ENCODE assay signal across 8 cellular contexts in genomic region chr1:87084247-87084836, GRCh38.
DNase-seq lines count a peak whose midpoint lies in the region; ATAC-seq, FAIRE-seq and TF ChIP-seq lines count a peak whose summit lies in the region.

No MANE protein-coding gene starts in this region.

- POLR2A ChIA-PET in GM10248 (lab: Yijun Ruan, JAX): no interaction called here
- POLR2A ChIA-PET in SK-N-SH (lab: Yijun Ruan, JAX): no interaction called here

- FAIRE-seq in small intestine (lab: Jason Lieb, UNC): no peak

- TF ChIP-seq CTCF in GM10248 (IDR thresholded peaks at IDR 0.05; ENCODE audit: control extremely low read depth, extremely low read depth, low read depth, missing control alignments): peak; percentile 20
- TF ChIP-seq CTCF in SK-N-SH (IDR thresholded peaks at IDR 0.05): peak; percentile 62
- peak; percentile 33 for TF ChIP-seq CTCF in fibroblast of villous mesenchyme (IDR thresholded peaks at IDR 0.05; ENCODE audit: insufficient read depth, low read depth, low read length)

- peak; percentile 54 for TF ChIP-seq RAD21 in SK-N-SH (IDR thresholded peaks at IDR 0.05; ENCODE audit: low read length)

- no peaks in the 10 kb centered on the region for H4K20me1 ChIP-seq in SK-N-SH (ENCODE audit: insufficient read depth)

- no peak for ATAC-seq in activated T-helper 17 cell treated with anti-CD3 and anti-CD28 coated beads, Interleukin-2, amount 50 U/mL, for 72 hours (replicated peaks)
- ATAC-seq in GM19023 (IDR thresholded peaks at IDR 0.05; ENCODE audit: unreplicated experiment): no peak

- H3K4me3 Mint-ChIP-seq in activated T-helper 17 cell treated with anti-CD3 and anti-CD28 coated beads, Interleukin-2, amount 50 U/mL, for 72 hours: no peak overlapping the region

- H3K9ac ChIP-seq in SK-N-SH: no peak overlapping the region

- H3F3A ChIP-seq in SK-N-SH (replicated peaks; ENCODE audit: insufficient read depth): no peaks in the 10 kb centered on the region

- H3K27me3 ChIP-seq in SK-N-SH (ENCODE audit: insufficient read depth): no peaks in the 10 kb centered on the region
- H3K27me3 ChIP-seq in small intestine (ENCODE audit: control insufficient read depth in 2 of 2, insufficient read depth in 2 of 2, low read length in 2 of 2): no peaks in the 10 kb centered on the region

- no peaks in the 10 kb centered on the region; the same call in 1 of the 2 replicates for H3K79me2 ChIP-seq in SK-N-SH (ENCODE audit: insufficient read depth)

- DNase-seq in GM10248 (ENCODE audit: extremely low spot score): peak; percentile 23
- DNase-seq in LHCN-M2 (ENCODE audit: low read depth): peak; percentile 38
- DNase-seq in SK-N-SH: peak; percentile 10
- peak; percentile 59 for DNase-seq in fibroblast of villous mesenchyme (ENCODE audit: low read depth)
- peak; percentile 39 for DNase-seq in small intestine
- DNase-seq in COLO668 (lab: John Stamatoyannopoulos, UW; ENCODE audit: unreplicated experiment): no peak

- no peak overlapping the region for H3K27ac Mint-ChIP-seq in activated T-helper 17 cell treated with anti-CD3 and anti-CD28 coated beads, Interleukin-2, amount 50 U/mL, for 72 hours

- 19% methylated on average over 3 of the region's 3 CpGs for WGBS in SK-N-SH (ENCODE audit: low lambda C conversion rate)
- WGBS in small intestine, 3 donors: 35 to 53% (median 45%) methylated on average over 3 of the region's 3 CpGs

- no peaks in the 10 kb centered on the region for H3K36me3 ChIP-seq in SK-N-SH (replicated peaks in 1 of 2; ENCODE audit: control insufficient read depth in 1 of 2, insufficient read depth in 2 of 2, low read length in 1 of 2)
- no peaks in the 10 kb centered on the region for H3K36me3 ChIP-seq in small intestine (ENCODE audit: control insufficient read depth in 2 of 2, insufficient read depth in 2 of 2, low read length in 2 of 2)

- no peak overlapping the region for H3K4me3 ChIP-seq in SK-N-SH (ENCODE audit: low read depth in 2 of 2, low read length in 1 of 2)
- H3K4me3 ChIP-seq in fibroblast of villous mesenchyme (ENCODE audit: low read depth, low read length): no peak overlapping the region
- H3K4me3 ChIP-seq in small intestine (ENCODE audit: low read depth in 1 of 2, low read length in 2 of 2): no peak overlapping the region

- no peak overlapping the region for H3K27ac ChIP-seq in SK-N-SH (ENCODE audit: low read depth in 2 of 2, low read length in 1 of 2)
- no peak overlapping the region for H3K27ac ChIP-seq in small intestine (ENCODE audit: low read depth in 1 of 2, low read length in 1 of 2)

- H3K9me3 ChIP-seq in SK-N-SH: no peaks in the 10 kb centered on the region
- no peaks in the 10 kb centered on the region for H3K9me3 ChIP-seq in small intestine (ENCODE audit: control insufficient read depth, low read depth)

- CTCF ChIA-PET in GM10248 (lab: Yijun Ruan, JAX) (interaction anchor here (0.7 to 7.3 kb wide), 36 partner anchors 10 to 611 kb away, joined by 3 to 119 read pairs (median 5); partner anchors contain the start of genes HS2ST1, SELENOF and SH3GLB1), SK-N-SH (lab: Yijun Ruan, JAX) (interaction anchor here (0.6 to 5.7 kb wide), 33 partner anchors 8 to 580 kb away, joined by 3 to 78 read pairs (median 3); partner anchors contain the start of gene SH3GLB1)

- no peaks in the 10 kb centered on the region for H3K36me3 Mint-ChIP-seq in activated T-helper 17 cell treated with anti-CD3 and anti-CD28 coated beads, Interleukin-2, amount 50 U/mL, for 72 hours (ENCODE audit: low read depth)

- H3K27me3 Mint-ChIP-seq in activated T-helper 17 cell treated with anti-CD3 and anti-CD28 coated beads, Interleukin-2, amount 50 U/mL, for 72 hours: no peaks in the 10 kb centered on the region

- no peaks in the 10 kb centered on the region for H3K9me3 Mint-ChIP-seq in activated T-helper 17 cell treated with anti-CD3 and anti-CD28 coated beads, Interleukin-2, amount 50 U/mL, for 72 hours

- H3K4me1 Mint-ChIP-seq in activated T-helper 17 cell treated with anti-CD3 and anti-CD28 coated beads, Interleukin-2, amount 50 U/mL, for 72 hours: no peaks in the 10 kb centered on the region

- H3K4me1 ChIP-seq in SK-N-SH (ENCODE audit: control insufficient read depth in 1 of 2, insufficient read depth in 2 of 2, low read depth in 1 of 2, low read length in 1 of 2): peaks cover 0 to 3% of the 10 kb centered on the region in 2 experiments; a peak in 1 of 4 replicates
- no peaks in the 10 kb centered on the region for H3K4me1 ChIP-seq in small intestine (ENCODE audit: control insufficient read depth in 2 of 2, insufficient read depth in 1 of 2, low read depth in 1 of 2, low read length in 1 of 2)

- H3K4me2 ChIP-seq in SK-N-SH: no peak overlapping the region

- no peaks in the 10 kb centered on the region for H3K9me2 ChIP-seq in SK-N-SH

- no peak for TF ChIP-seq EP300 in SK-N-SH (IDR thresholded peaks at IDR 0.05; ENCODE audit: borderline replicate concordance in 1 of 2, low read depth in 1 of 2, low read length in 1 of 2)

- H2AFZ ChIP-seq in SK-N-SH (ENCODE audit: low read depth): no peak overlapping the region

TF ChIP-seq in SK-N-SH, 30 proteins besides CTCF, POLR2A, EP300 and RAD21:
- TF ChIP-seq TCF12 (IDR thresholded peaks at IDR 0.05): no peak
- TF ChIP-seq SMC3 (IDR thresholded peaks at IDR 0.05; ENCODE audit: low read depth, low read length): peak; percentile 24; the same call in 1 of the 2 replicates
